In the genomic region with DNA sequence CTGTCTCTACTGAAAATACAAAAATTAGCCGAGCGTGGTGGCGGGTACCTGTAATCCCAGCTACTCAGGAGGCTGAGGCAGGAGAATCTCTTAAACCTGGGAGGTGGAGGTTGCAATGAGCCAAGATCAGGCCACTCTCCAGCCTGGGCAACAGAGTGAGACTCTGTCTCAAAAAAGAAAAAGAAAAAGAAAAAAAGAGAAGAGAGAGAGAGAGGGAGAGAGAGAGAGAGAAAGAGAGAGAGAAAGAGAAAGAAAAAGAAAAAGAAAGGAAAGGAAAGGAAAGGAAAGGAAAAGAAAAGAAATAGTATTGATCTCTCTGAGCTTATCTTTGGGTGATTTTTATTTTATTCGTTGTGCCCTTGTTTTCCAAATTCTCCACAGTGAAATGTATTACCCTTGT, we compare ENCODE assay signal across 4 cellular contexts. TPM values are rescaled to one million over a fixed set of nuclear protein-coding genes. Genes with fewer than 3 reads are reported as not detected.
"Had no signal": no experiment of that assay in that cellular context is flagged by ENCODE, and none has a peak within 500 bp of the region (broad histone marks: within the 10 kb centered on the region; RNA-seq: fewer than 3 reads in every experiment).

No MANE protein-coding gene starts in this region.

RNA-seq across cellular contexts. Expression of a gene that starts 1.2 kb away (rescaled TPM):
- total RNA-seq: HepG2, HFFc6, HT1080 had no signal
- polyA plus RNA-seq: GM23338, HepG2 had no signal
